8 cellular contexts compared by ENCODE assay signal in genomic region chr17:30292490-30292858, GRCh38. TPM values are rescaled to one million over a fixed set of nuclear protein-coding genes. Genes with fewer than 3 reads are reported as not detected.
A peak's percentile ranks its signal among the peaks of the same experiment; 100 is the strongest.
DNase-seq lines count a peak whose midpoint lies in the region; ATAC-seq and TF ChIP-seq lines count a peak whose summit lies in the region.

No MANE protein-coding gene starts in this region.

- no peak overlapping the region for H3K27ac ChIP-seq in mesendoderm (ENCODE audit: low read depth, low read length)
- H3K27ac ChIP-seq in upper lobe of right lung: peak overlapping the region; percentile 67

- no peaks in the 10 kb centered on the region for H3K9me3 ChIP-seq in upper lobe of right lung

- peak overlapping the region; percentile 74 for H3K4me2 ChIP-seq in mesendoderm (ENCODE audit: low read length)

- ATAC-seq in upper lobe of right lung (no peak), GM18502 (IDR thresholded peaks at IDR 0.05; ENCODE audit: poor library complexity, unreplicated experiment) (no peak)
- no peak for ATAC-seq in activated CD4-positive, CD25-positive, alpha-beta regulatory T cell treated with anti-CD3 and anti-CD28 coated beads, Interleukin-2, amount 50 U/mL, for 24 hours

- H3K27me3 ChIP-seq in mesendoderm (ENCODE audit: insufficient read depth, low read length, poor library complexity): no peaks in the 10 kb centered on the region
- H3K27me3 ChIP-seq in upper lobe of right lung: no peaks in the 10 kb centered on the region

- H4K5ac ChIP-seq in mesendoderm (ENCODE audit: low read length): peak overlapping the region; percentile 84

- no peak overlapping the region for H3K18ac ChIP-seq in mesendoderm (ENCODE audit: low read length)

- no peak overlapping the region for H3K27ac Mint-ChIP-seq in activated naive CD4-positive, alpha-beta T cell treated with anti-CD3 and anti-CD28 coated beads, Interleukin-2, amount 50 U/mL, for 24 hours
- H3K27ac Mint-ChIP-seq in brain: peak overlapping the region in 2 of 5 experiments; percentile 37 to 51

- no peaks in the 10 kb centered on the region for H3K27me3 Mint-ChIP-seq in activated naive CD4-positive, alpha-beta T cell treated with anti-CD3 and anti-CD28 coated beads, Interleukin-2, amount 50 U/mL, for 24 hours
- peaks cover 26% of the 10 kb centered on the region for H3K27me3 Mint-ChIP-seq in brain

- H3K4ac ChIP-seq in mesendoderm (ENCODE audit: low read depth, low read length): no peak overlapping the region

- no CpG with 5 or more reads among the region's 7 CpGs for WGBS in mesendoderm (ENCODE audit: extremely low coverage, insufficient coverage, low lambda C conversion rate)

- intact Hi-C loops in upper lobe of right lung (cut with DNase I): no loop called here

- no peaks in the 10 kb centered on the region for H3K9me3 Mint-ChIP-seq in activated naive CD4-positive, alpha-beta T cell treated with anti-CD3 and anti-CD28 coated beads, Interleukin-2, amount 50 U/mL, for 24 hours
- H3K9me3 Mint-ChIP-seq in brain: no peaks in the 10 kb centered on the region

- H3K4me1 ChIP-seq in mesendoderm (ENCODE audit: control insufficient read depth, low read depth, low read length) (peaks cover 5% of the 10 kb centered on the region), upper lobe of right lung (peaks cover 14% of the 10 kb centered on the region)

- peaks cover 1% of the 10 kb centered on the region for H3K36me3 ChIP-seq in mesendoderm (ENCODE audit: control insufficient read depth, insufficient read depth, low read length)
- H3K36me3 ChIP-seq in upper lobe of right lung: peaks cover 17% of the 10 kb centered on the region

- H3K4me1 Mint-ChIP-seq in activated naive CD4-positive, alpha-beta T cell treated with anti-CD3 and anti-CD28 coated beads, Interleukin-2, amount 50 U/mL, for 24 hours: peaks cover 20% of the 10 kb centered on the region
- H3K4me1 Mint-ChIP-seq in brain: peaks cover 19% of the 10 kb centered on the region

- TF ChIP-seq CTCF in brain (conservative IDR thresholded peaks at IDR 0.05) (no peak), upper lobe of right lung (IDR thresholded peaks at IDR 0.05) (no peak)

- H3K56ac ChIP-seq in mesendoderm (ENCODE audit: low read length): peak overlapping the region; percentile 94

- H3K36me3 Mint-ChIP-seq in activated naive CD4-positive, alpha-beta T cell treated with anti-CD3 and anti-CD28 coated beads, Interleukin-2, amount 50 U/mL, for 24 hours: peaks cover 6% of the 10 kb centered on the region
- H3K36me3 Mint-ChIP-seq in brain: peaks cover 10% of the 10 kb centered on the region

- H3K4me3 ChIP-seq in mesendoderm (ENCODE audit: low read length): peak overlapping the region; percentile 65
- H3K4me3 ChIP-seq in upper lobe of right lung: peak overlapping the region; percentile 93

- no peak overlapping the region for H2BK15ac ChIP-seq in mesendoderm (replicated peaks; ENCODE audit: low read depth)

- H2AK5ac ChIP-seq in mesendoderm (ENCODE audit: low read length): no peak overlapping the region

- peaks cover 9% of the 10 kb centered on the region for H3K79me2 ChIP-seq in mesendoderm (ENCODE audit: control insufficient read depth, insufficient read depth, low read length)

- H2BK5ac ChIP-seq in mesendoderm (ENCODE audit: low read length): no peak overlapping the region

- H4K8ac ChIP-seq in mesendoderm (ENCODE audit: low read depth, low read length): no peak overlapping the region

- DNase-seq in activated naive CD4-positive, alpha-beta T cell treated with anti-CD3 and anti-CD28 coated beads, Interleukin-2, amount 50 U/mL, for 16 hours: no peak
- DNase-seq in mesendoderm: no peak
- DNase-seq in upper lobe of right lung: no peak
- no peak for DNase-seq in cerebellar nuclear complex (lab: John Stamatoyannopoulos, UW)

- peak overlapping the region; percentile 66 for H3K23ac ChIP-seq in mesendoderm (ENCODE audit: low read length)

- H3K79me1 ChIP-seq in mesendoderm (ENCODE audit: low read length): peaks cover 6% of the 10 kb centered on the region

- H3K4me3 Mint-ChIP-seq in activated naive CD4-positive, alpha-beta T cell treated with anti-CD3 and anti-CD28 coated beads, Interleukin-2, amount 50 U/mL, for 24 hours: peak overlapping the region; percentile 65
- peak overlapping the region in 3 of 5 experiments; percentile 76 to 80 (median 77) for H3K4me3 Mint-ChIP-seq in brain

- H3K9ac ChIP-seq in mesendoderm (ENCODE audit: low read length): peak overlapping the region; percentile 87

- no peak overlapping the region for H2BK120ac ChIP-seq in mesendoderm (ENCODE audit: low read depth, low read length)

RNA-seq across cellular contexts. Expression of gene BLMH, which starts 0.7 kb away (rescaled TPM):
- polyA plus RNA-seq in brain (ENCODE audit: insufficient read depth, low read depth, low replicate concordance): 69.1 TPM
- polyA plus RNA-seq in mesendoderm (2013, experiment 1 of 2): 55.5 TPM
- 54.7 TPM for polyA plus RNA-seq in mesendoderm (2013, experiment 2 of 2)
- 26.0 TPM for total RNA-seq in upper lobe of right lung

RNA-seq across cellular contexts. Expression of gene TMIGD1, which starts 41.4 kb away (rescaled TPM):
- polyA plus RNA-seq in brain (ENCODE audit: insufficient read depth, low read depth, low replicate concordance): not detected
- not detected for polyA plus RNA-seq in mesendoderm (2013, experiment 1 of 2)
- polyA plus RNA-seq in mesendoderm (2013, experiment 2 of 2): not detected
- total RNA-seq in upper lobe of right lung: not detected

RNA-seq across cellular contexts. Expression of gene SLC6A4, which starts 57.0 kb away (rescaled TPM):
- 0.32 TPM for polyA plus RNA-seq in brain (ENCODE audit: insufficient read depth, low read depth, low replicate concordance)
- polyA plus RNA-seq in mesendoderm (2013, experiment 1 of 2): 0.03 TPM
- 0.08 TPM for polyA plus RNA-seq in mesendoderm (2013, experiment 2 of 2)
- total RNA-seq in upper lobe of right lung: 72.9 TPM
